Comparison of ENCODE assay signal across 1 cellular context in the genomic region with DNA sequence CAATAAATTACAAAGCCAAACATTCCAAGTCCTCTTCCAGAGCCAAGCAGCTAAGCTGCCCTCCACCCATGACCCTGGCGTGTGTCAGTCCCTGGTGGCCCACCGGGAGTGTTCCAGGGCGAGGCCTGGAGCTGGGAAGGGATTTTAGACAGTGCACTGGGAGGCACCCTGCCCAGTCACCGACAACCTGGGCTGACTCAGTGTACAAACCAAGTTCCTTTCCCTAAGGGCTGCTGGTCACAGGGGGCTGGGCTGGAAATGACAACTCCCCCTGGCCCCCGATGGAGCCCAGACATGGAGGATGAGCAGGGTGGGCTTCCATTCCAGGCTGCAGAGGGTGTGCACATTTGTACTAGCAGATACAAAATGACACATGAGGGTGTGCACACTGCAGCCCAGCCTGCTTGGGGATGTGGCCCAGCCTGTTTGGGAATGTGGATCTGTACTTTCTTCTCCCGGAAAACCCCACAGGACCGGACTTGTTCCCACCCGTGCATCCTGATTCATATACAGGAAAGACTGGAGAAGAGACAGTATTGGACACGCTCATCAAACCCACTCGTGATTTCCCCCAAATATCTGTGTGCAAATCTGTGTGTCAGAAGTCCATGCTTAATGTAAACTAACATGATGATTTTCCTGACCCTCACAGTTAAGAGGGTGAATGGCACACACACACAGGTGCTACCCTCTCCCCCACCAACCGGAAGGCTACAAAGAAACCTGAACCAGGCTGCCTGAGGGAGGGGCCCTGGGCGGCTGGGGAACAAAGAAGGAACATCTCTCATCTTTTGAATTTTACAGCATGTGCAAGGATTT.
TF ChIP-seq lines count a peak whose summit lies in the region.

No MANE protein-coding gene starts in this region.

TF ChIP-seq in IMR-90, 13 proteins besides CTCF, POLR2A, EP300 and RAD21:
- no peak for TF ChIP-seq RCOR1 (IDR thresholded peaks at IDR 0.05; ENCODE audit: insufficient replicate concordance, low read length)
- TF ChIP-seq MAZ (IDR thresholded peaks at IDR 0.05; ENCODE audit: borderline replicate concordance, low read depth, low read length), result no peak
- TF ChIP-seq MAFK (IDR thresholded peaks at IDR 0.05; ENCODE audit: low read depth, low read length), result no peak
- no peak for TF ChIP-seq NFE2L2 (IDR thresholded peaks at IDR 0.05; ENCODE audit: low read depth, low read length)
- TF ChIP-seq CHD1 (IDR thresholded peaks at IDR 0.05; ENCODE audit: low read depth, low read length), result no peak
- no peak for TF ChIP-seq ELK1 (IDR thresholded peaks at IDR 0.05; ENCODE audit: borderline replicate concordance, low read depth, low read length)
- no peak for TF ChIP-seq BHLHE40 (IDR thresholded peaks at IDR 0.05; ENCODE audit: low read depth, low read length)
- TF ChIP-seq, protein P1, sequence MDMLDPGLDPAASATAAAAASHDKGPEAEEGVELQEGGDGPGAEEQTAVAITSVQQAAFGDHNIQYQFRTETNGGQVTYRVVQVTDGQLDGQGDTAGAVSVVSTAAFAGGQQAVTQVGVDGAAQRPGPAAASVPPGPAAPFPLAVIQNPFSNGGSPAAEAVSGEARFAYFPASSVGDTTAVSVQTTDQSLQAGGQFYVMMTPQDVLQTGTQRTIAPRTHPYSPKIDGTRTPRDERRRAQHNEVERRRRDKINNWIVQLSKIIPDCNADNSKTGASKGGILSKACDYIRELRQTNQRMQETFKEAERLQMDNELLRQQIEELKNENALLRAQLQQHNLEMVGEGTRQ (IDR thresholded peaks at IDR 0.05; ENCODE audit: low read depth, low read length), result no peak
- TF ChIP-seq CEBPB (IDR thresholded peaks at IDR 0.05; ENCODE audit: low read depth, low read length), result no peak
- no peak for TF ChIP-seq RFX5 (IDR thresholded peaks at IDR 0.05; ENCODE audit: low read depth, low read length)
- no peak for TF ChIP-seq MXI1 (IDR thresholded peaks at IDR 0.05; ENCODE audit: borderline replicate concordance, low read depth, low read length)
- no peak for TF ChIP-seq FOS (IDR thresholded peaks at IDR 0.05; ENCODE audit: low read depth, low read length)
- TF ChIP-seq SMC3 (IDR thresholded peaks at IDR 0.05; ENCODE audit: low read depth, low read length), result no peak
